ENCODE assay signal across 9 cellular contexts in genomic region chr3:49016414-49017228, GRCh38. TPM values are rescaled to one million over a fixed set of nuclear protein-coding genes. Genes with fewer than 3 reads are reported as not detected.
DNase-seq lines count a peak whose midpoint lies in the region; ATAC-seq and TF ChIP-seq lines count a peak whose summit lies in the region.
"Had no signal": no experiment of that assay in that cellular context is flagged by ENCODE, and none has a peak within 500 bp of the region (broad histone marks: within the 10 kb centered on the region; RNA-seq: fewer than 3 reads in every experiment).

No MANE protein-coding gene starts in this region.

- H3K36me3 ChIP-seq in SK-N-SH (replicated peaks in 1 of 2; ENCODE audit: control insufficient read depth in 1 of 2, insufficient read depth in 2 of 2, low read length in 1 of 2) (peaks cover 5 to 50% of the 10 kb centered on the region in 2 experiments), KMS-11 (ENCODE audit: insufficient read depth) (no peaks in the 10 kb centered on the region), neutrophil (peaks cover 35% of the 10 kb centered on the region)

- peaks cover 39% of the 10 kb centered on the region for H3K4me1 Mint-ChIP-seq in brain

- peak overlapping the region; percentile 83 to 87 for H3K4me3 ChIP-seq in SK-N-SH (ENCODE audit: low read depth in 2 of 2, low read length in 1 of 2)
- H3K4me3 ChIP-seq in KMS-11 (IDR thresholded peaks at IDR 0.05; ENCODE audit: insufficient read depth, low read depth, low read length), result no peak overlapping the region
- no peak overlapping the region for H3K4me3 ChIP-seq in neutrophil (ENCODE audit: low read depth in 1 of 2, low read length in 1 of 2)

- H2AFZ ChIP-seq in SK-N-SH (ENCODE audit: low read depth), result no peak overlapping the region
- no peak overlapping the region for H2AFZ ChIP-seq in KMS-11 (ENCODE audit: low read depth)

- peaks cover 2% of the 10 kb centered on the region for H3K27me3 Mint-ChIP-seq in brain

- no peaks in the 10 kb centered on the region for H3K9me3 Mint-ChIP-seq in brain

- H3K9me3 ChIP-seq in SK-N-SH (no peaks in the 10 kb centered on the region), neutrophil (no peaks in the 10 kb centered on the region)

- TF ChIP-seq CTCF in SK-N-SH (IDR thresholded peaks at IDR 0.05) (no peak), KMS-11 (conservative IDR thresholded peaks at IDR 0.05; ENCODE audit: low read depth, low read length) (no peak), brain (conservative IDR thresholded peaks at IDR 0.05) (no peak), neutrophil (IDR thresholded peaks at IDR 0.05) (no peak)

- H3K27me3 ChIP-seq in SK-N-SH (ENCODE audit: insufficient read depth) (no peaks in the 10 kb centered on the region), KMS-11 (ENCODE audit: insufficient read depth, low read depth) (no peaks in the 10 kb centered on the region), neutrophil (no peaks in the 10 kb centered on the region)

- peak; percentile 11 for DNase-seq in SK-N-SH
- no peak for DNase-seq in NCI-H187 treated with DMSO at 0.1 percent for 48 hours (lab: John Stamatoyannopoulos, UW)
- DNase-seq in NCI-H128 (lab: John Stamatoyannopoulos, UW; ENCODE audit: unreplicated experiment), result no peak
- DNase-seq: NCI-H1105 treated with DMSO at 0.1 percent for 48 hours had no signal

- POLR2A ChIA-PET in SK-N-SH (lab: Yijun Ruan, JAX), result interaction anchor here (1.0 to 3.7 kb wide), 4 partner anchors 9 to 19 kb away, joined by 3 to 46 read pairs (median 5); partner anchors contain the start of genes IMPDH2 and WDR6

- peak overlapping the region in 1 of 2 experiments; percentile 89; a peak in 1 of 4 replicates for H3K27ac ChIP-seq in SK-N-SH (ENCODE audit: low read depth in 2 of 2, low read length in 1 of 2)
- no peak overlapping the region for H3K27ac ChIP-seq in KMS-11
- H3K27ac ChIP-seq in neutrophil, result peak overlapping the region; percentile 99

- H3K27ac Mint-ChIP-seq in brain, result peak overlapping the region in 2 of 5 experiments; percentile 62 to 90

- WGBS in SK-N-SH (ENCODE audit: low lambda C conversion rate), result 79% methylated on average over 3 of the region's 6 CpGs

- H4K20me1 ChIP-seq in SK-N-SH (ENCODE audit: insufficient read depth) (peaks cover 35% of the 10 kb centered on the region), KMS-11 (ENCODE audit: insufficient read depth) (no peaks in the 10 kb centered on the region)

- no peak for TF ChIP-seq EP300 in SK-N-SH (IDR thresholded peaks at IDR 0.05; ENCODE audit: borderline replicate concordance in 1 of 2, low read depth in 1 of 2, low read length in 1 of 2)

- H3F3A ChIP-seq in SK-N-SH (replicated peaks; ENCODE audit: insufficient read depth), result peaks cover 32% of the 10 kb centered on the region

- H3K9me2 ChIP-seq in SK-N-SH, result no peaks in the 10 kb centered on the region

- peak overlapping the region; percentile 97 for H3K4me2 ChIP-seq in SK-N-SH
- H3K4me2 ChIP-seq in KMS-11, result peak overlapping the region; percentile 53; the same call in 1 of the 2 replicates

- peak overlapping the region; percentile 80 to 95 (median 90) for H3K4me3 Mint-ChIP-seq in brain

- peaks cover 0 to 26% of the 10 kb centered on the region in 2 experiments; a peak in 1 of 4 replicates for H3K4me1 ChIP-seq in SK-N-SH (ENCODE audit: control insufficient read depth in 1 of 2, insufficient read depth in 2 of 2, low read depth in 1 of 2, low read length in 1 of 2)
- peaks cover 13% of the 10 kb centered on the region for H3K4me1 ChIP-seq in KMS-11 (ENCODE audit: low read depth, poor library complexity, severe bottlenecking)
- H3K4me1 ChIP-seq in neutrophil (ENCODE audit: control insufficient read depth in 1 of 2, insufficient read depth in 1 of 2, low read depth in 1 of 2, low read length in 1 of 2), result peaks cover 37 to 41% of the 10 kb centered on the region in 2 experiments

- ATAC-seq in SK-N-SH treated with all-trans-retinoic acid at 6 μM for 48 hours, result no peak
- no peak for ATAC-seq in GM19023 (IDR thresholded peaks at IDR 0.05; ENCODE audit: unreplicated experiment)

- H3K9ac ChIP-seq in SK-N-SH (peak overlapping the region; percentile 80; the same call in 1 of the 2 replicates), KMS-11 (no peak overlapping the region)

- no peak for TF ChIP-seq RAD21 in SK-N-SH (IDR thresholded peaks at IDR 0.05; ENCODE audit: low read length)

- peaks cover 24% of the 10 kb centered on the region for H3K36me3 Mint-ChIP-seq in brain

- CTCF ChIA-PET in SK-N-SH (lab: Yijun Ruan, JAX), result interaction anchor here (0.7 to 14.2 kb wide), 6 partner anchors 8 to 32 kb away, joined by 3 to 114 read pairs (median 4); partner anchors contain the start of genes P4HTM and WDR6

- H3K79me2 ChIP-seq in SK-N-SH (ENCODE audit: insufficient read depth), result peaks cover 58% of the 10 kb centered on the region
- peaks cover 8% of the 10 kb centered on the region; the same call in 1 of the 2 replicates for H3K79me2 ChIP-seq in KMS-11 (ENCODE audit: insufficient read depth, low read depth)

TF ChIP-seq in SK-N-SH, 30 proteins besides CTCF, POLR2A, EP300 and RAD21:
- TF ChIP-seq GABPA (IDR thresholded peaks at IDR 0.05; ENCODE audit: low read depth) (no peak), ELF1 (IDR thresholded peaks at IDR 0.05) (no peak), JUND (IDR thresholded peaks at IDR 0.05) (peak; percentile 7; the same call in 1 of the 2 replicates), NRF1 (IDR thresholded peaks at IDR 0.05; ENCODE audit: low read depth, low read length) (no peak), CHD2 (IDR thresholded peaks at IDR 0.05; ENCODE audit: low read length, partially characterized antibody) (no peak), POLR2AphosphoS5 (IDR thresholded peaks at IDR 0.05; ENCODE audit: low read depth, low read length) (peak; percentile 31; the same call in 1 of the 2 replicates), MAX (IDR thresholded peaks at IDR 0.05; ENCODE audit: low read depth) (no peak), RCOR1 (IDR thresholded peaks at IDR 0.05; ENCODE audit: low read length) (no peak), FOXM1 (IDR thresholded peaks at IDR 0.05; ENCODE audit: low read depth) (no peak)

TF ChIP-seq in SK-N-SH treated with all-trans-retinoic acid at 6 μM for 48 hours, 23 proteins besides CTCF, POLR2A, EP300 and RAD21:
- TF ChIP-seq POU6F1 (CRISPR knock-in tag; IDR thresholded peaks at IDR 0.05; ENCODE audit: borderline replicate concordance, low read depth), result no peak
- TF ChIP-seq CREB5 (CRISPR knock-in tag; IDR thresholded peaks at IDR 0.05; ENCODE audit: low read depth), result no peak
- no peak for TF ChIP-seq ZFP3 (CRISPR knock-in tag; IDR thresholded peaks at IDR 0.05)
- no peak for TF ChIP-seq ARNTL (CRISPR knock-in tag; IDR thresholded peaks at IDR 0.05; ENCODE audit: borderline replicate concordance, low read depth)
- no peak for TF ChIP-seq GLIS3 (CRISPR knock-in tag; IDR thresholded peaks at IDR 0.05)
- no peak for TF ChIP-seq TOX (CRISPR knock-in tag; IDR thresholded peaks at IDR 0.05; ENCODE audit: borderline replicate concordance)
- TF ChIP-seq ZFP30 (CRISPR knock-in tag; IDR thresholded peaks at IDR 0.05), result no peak
- TF ChIP-seq SNAI2 (CRISPR knock-in tag; IDR thresholded peaks at IDR 0.05), result no peak
- no peak for TF ChIP-seq ZC3H10 (CRISPR knock-in tag; IDR thresholded peaks at IDR 0.05)

RNA-seq across cellular contexts. Expression of gene DALRD3, which starts 1.8 kb away (rescaled TPM):
- polyA plus RNA-seq in SK-N-SH (2012; rRNA removed) (82.7 and 99.4 TPM in 2 replicates), brain (ENCODE audit: insufficient read depth, low read depth, low replicate concordance) (28.8 TPM)
- 42.3 and 58.1 TPM in 2 replicates for polyA plus RNA-seq in SK-N-SH (2012; cell fraction: cytosol; rRNA removed)
- polyA plus RNA-seq in SK-N-SH (2012; cell fraction: nucleus; rRNA removed), result 371 and 402 TPM in 2 replicates

RNA-seq across cellular contexts. Expression of gene NDUFAF3, which starts 5.3 kb away (rescaled TPM):
- polyA plus RNA-seq in SK-N-SH (2012; rRNA removed), result 85.3 and 104 TPM in 2 replicates
- polyA plus RNA-seq in SK-N-SH (2012; cell fraction: cytosol; rRNA removed), result 48.3 and 76.9 TPM in 2 replicates
- polyA plus RNA-seq in SK-N-SH (2012; cell fraction: nucleus; rRNA removed), result 36.4 and 46.2 TPM in 2 replicates
- 165 TPM for polyA plus RNA-seq in brain (ENCODE audit: insufficient read depth, low read depth, low replicate concordance)

RNA-seq across cellular contexts. Expression of gene WDR6, which starts 9.4 kb away (rescaled TPM):
- polyA plus RNA-seq in SK-N-SH (2012; rRNA removed), result 230 and 277 TPM in 2 replicates
- polyA plus RNA-seq in SK-N-SH (2012; cell fraction: cytosol; rRNA removed), result 65.3 and 95.1 TPM in 2 replicates
- 1,525 and 1,565 TPM in 2 replicates for polyA plus RNA-seq in SK-N-SH (2012; cell fraction: nucleus; rRNA removed)
- 109 TPM for polyA plus RNA-seq in brain (ENCODE audit: insufficient read depth, low read depth, low replicate concordance)

RNA-seq across cellular contexts. Expression of gene IMPDH2, which starts 12.6 kb away (rescaled TPM):
- polyA plus RNA-seq in SK-N-SH (2012; rRNA removed) (305 and 346 TPM in 2 replicates), brain (ENCODE audit: insufficient read depth, low read depth, low replicate concordance) (130 TPM)
- polyA plus RNA-seq in SK-N-SH (2012; cell fraction: cytosol; rRNA removed), result 247 and 282 TPM in 2 replicates
- polyA plus RNA-seq in SK-N-SH (2012; cell fraction: nucleus; rRNA removed), result 502 and 507 TPM in 2 replicates

RNA-seq across cellular contexts. Expression of gene P4HTM, which starts 26.6 kb away (rescaled TPM):
- polyA plus RNA-seq in SK-N-SH (2012; rRNA removed) (21.0 and 21.4 TPM in 2 replicates), brain (ENCODE audit: insufficient read depth, low read depth, low replicate concordance) (64.8 TPM)
- polyA plus RNA-seq in SK-N-SH (2012; cell fraction: cytosol; rRNA removed), result 7.5 and 11.8 TPM in 2 replicates
- polyA plus RNA-seq in SK-N-SH (2012; cell fraction: nucleus; rRNA removed), result 83.7 and 101 TPM in 2 replicates

Comparison
In these comparisons a context has a peak if more than half of its experiments do, and no peak if none do; other contexts are left out.
1. H3K4me3 ChIP-seq: peak in SK-N-SH (2 of 2); none in KMS-11 (single experiment) and neutrophil (0 of 2).